ENCODE assay signal across 9 cellular contexts in genomic region chr14:105012171-105012985, GRCh38. TPM values are rescaled to one million over a fixed set of nuclear protein-coding genes. Genes with fewer than 3 reads are reported as not detected.
DNase-seq lines count a peak whose midpoint lies in the region; ATAC-seq, FAIRE-seq and TF ChIP-seq lines count a peak whose summit lies in the region.
"Had no signal": no experiment of that assay in that cellular context is flagged by ENCODE, and none has a peak within 500 bp of the region (broad histone marks: within the 10 kb centered on the region; RNA-seq: fewer than 3 reads in every experiment).

No MANE protein-coding gene starts in this region.

- H3K27ac ChIP-seq in A673 (ENCODE audit: low read depth, low read length, poor library complexity, severe bottlenecking), result no peak overlapping the region
- no peak overlapping the region for H3K27ac ChIP-seq in GM23338 (ENCODE audit: low read depth)
- no peak overlapping the region for H3K27ac ChIP-seq in brain microvascular endothelial cell
- no peak overlapping the region for H3K27ac ChIP-seq in HepG2 (ENCODE audit: extremely low read length, insufficient read depth, low read length)

- intact Hi-C loops in A673 (cut with micrococcal nuclease; ENCODE audit: unreplicated experiment), result no loop called here
- intact Hi-C loops in HepG2 (cut with micrococcal nuclease; ENCODE audit: unreplicated experiment), result no loop called here

- no peak overlapping the region for H3K4me3 Mint-ChIP-seq in GM23338

- TF ChIP-seq RAD21 in HepG2 (CRISPR knock-in tag; IDR thresholded peaks at IDR 0.05), result no peak

- no peak for FAIRE-seq in HepG2 (lab: Jason Lieb, UNC)

- 0 out of 2 replicates have a peak overlapping the region, but pooled peaks have one; percentile 31 for H3K27ac Mint-ChIP-seq in GM23338

- H3K79me2 ChIP-seq in GM23338 (replicated peaks; ENCODE audit: insufficient read depth) (peaks cover 86% of the 10 kb centered on the region), HepG2 (ENCODE audit: insufficient read depth, low read length) (peaks cover 59% of the 10 kb centered on the region)

- H3K9ac ChIP-seq in HepG2 (ENCODE audit: insufficient read depth, low read depth, low read length), result no peak overlapping the region

- no peak overlapping the region for H3K4me2 ChIP-seq in GM23338
- H3K4me2 ChIP-seq in HepG2 (ENCODE audit: low read depth, low read length), result no peak overlapping the region

- H3K9me2 ChIP-seq in GM23338 (ENCODE audit: insufficient read depth), result no peaks in the 10 kb centered on the region

- peaks cover 61% of the 10 kb centered on the region for H4K20me1 ChIP-seq in GM23338 (replicated peaks; ENCODE audit: insufficient read depth)
- H4K20me1 ChIP-seq in HepG2 (ENCODE audit: insufficient read depth, low read length), result peaks cover 28% of the 10 kb centered on the region

- H3K36me3 Mint-ChIP-seq in GM23338 (ENCODE audit: low read depth), result peaks cover 48% of the 10 kb centered on the region

- H3K4me1 Mint-ChIP-seq in GM23338, result peaks cover 42% of the 10 kb centered on the region

- POLR2A ChIA-PET in A673 (lab: Charles Lee; ENCODE audit: low non-redundant PET), result no interaction called here
- POLR2A ChIA-PET in HepG2 (lab: Yijun Ruan, JAX), result no interaction called here

- no peak for TF ChIP-seq EP300 in HepG2 (IDR thresholded peaks at IDR 0.05; ENCODE audit: low read depth in 2 of 2, low read length in 2 of 2)
- TF ChIP-seq EP300 in HepG2 (CRISPR knock-in tag; IDR thresholded peaks at IDR 0.05; ENCODE audit: borderline replicate concordance), result no peak

- CTCF ChIA-PET in A673 (lab: Charles Lee), result no interaction called here
- CTCF ChIA-PET in HepG2 (lab: Yijun Ruan, JAX; ENCODE audit: low intra/inter-chr PET ratio, low total read pairs), result interaction anchor here (2.4 kb wide), 1 partner anchor 33 kb away, joined by 16 read pairs; no protein-coding TSS in a partner anchor

- BruUV-seq in A673 (replicated peaks; lab: Mats Ljungman, UMichigan) (no TSS peak), HepG2 (replicated peaks; lab: Mats Ljungman, UMichigan) (no TSS peak)

- no peak overlapping the region for H2AFZ ChIP-seq in GM23338
- H2AFZ ChIP-seq in HepG2 (ENCODE audit: low read length), result no peak overlapping the region

- H3K4me1 ChIP-seq in A673 (ENCODE audit: insufficient read depth, low read length, poor library complexity, severe bottlenecking), result peaks cover 31% of the 10 kb centered on the region
- peaks cover 23% of the 10 kb centered on the region for H3K4me1 ChIP-seq in GM23338 (ENCODE audit: insufficient read depth)
- peaks cover 37% of the 10 kb centered on the region for H3K4me1 ChIP-seq in HepG2 (ENCODE audit: insufficient read depth, low read length)

- TF ChIP-seq CTCF in A673 (conservative IDR thresholded peaks at IDR 0.05; ENCODE audit: low read depth, low read length), result peak; percentile 35; the same call in 1 of the 2 replicates
- TF ChIP-seq CTCF in GM23338 (conservative IDR thresholded peaks at IDR 0.05; ENCODE audit: low read depth in 2 of 2), result peak in 1 of 2 experiments; percentile 29; a peak in 3 of 4 replicates
- peak; percentile 57 for TF ChIP-seq CTCF in brain microvascular endothelial cell (IDR thresholded peaks at IDR 0.05; ENCODE audit: low read depth, low read length, missing control alignments)
- no peak for TF ChIP-seq CTCF in HepG2 (CRISPR knock-in tag; IDR thresholded peaks at IDR 0.05)

- in situ Hi-C loops in brain microvascular endothelial cell (cut with HindIII; ENCODE audit: low pct_ligation_motif_present, low sequenced_read_pairs) (no loop called here), HepG2 (cut with HindIII; ENCODE audit: extremely low pct_ligation_motif_present, low pct_unique_long_range_greater_than_20kb) (no loop called here)

- no peaks in the 10 kb centered on the region for H3K9me3 Mint-ChIP-seq in GM23338

- no peak; the same call in 2 of the 3 replicates for ATAC-seq in GM23338
- ATAC-seq in HepG2, result peak; percentile 22; the same call in 2 of the 3 replicates
- no peak for ATAC-seq in HG03280 (IDR thresholded peaks at IDR 0.05; ENCODE audit: unreplicated experiment)
- no peak for ATAC-seq in GM19035 (IDR thresholded peaks at IDR 0.05; ENCODE audit: unreplicated experiment)

- no peaks in the 10 kb centered on the region for H3F3A ChIP-seq in GM23338 (replicated peaks; ENCODE audit: low read depth)

- DNase-seq in A673 (ENCODE audit: low spot score) (no peak), GM23338 (ENCODE audit: low spot score) (no peak), brain microvascular endothelial cell (no peak), HepG2 (ENCODE audit: low spot score) (no peak), NCI-H510A (lab: John Stamatoyannopoulos, UW) (no peak)
- no peak for DNase-seq in stimulated activated CD4-positive, alpha-beta T cell treated with anti-CD3 and anti-CD28 coated beads, Interleukin-4, amount 100 ng/mL, for 4 hours
- DNase-seq: activated CD4-positive, CD25-positive, alpha-beta regulatory T cell treated with anti-CD3 and anti-CD28 coated beads, Interleukin-2, amount 50 U/mL, for 72 hours had no signal

- H3K27me3 ChIP-seq in A673 (replicated peaks; ENCODE audit: insufficient read depth, low read depth, low read length, poor library complexity) (no peaks in the 10 kb centered on the region), GM23338 (ENCODE audit: insufficient read depth) (no peaks in the 10 kb centered on the region), brain microvascular endothelial cell (replicated peaks) (no peaks in the 10 kb centered on the region), HepG2 (ENCODE audit: control insufficient read depth in 1 of 2, insufficient read depth in 2 of 2, low read length in 2 of 2) (no peaks in the 10 kb centered on the region)

- WGBS in HepG2 (ENCODE audit: low lambda C conversion rate), result 95% methylated on average over 18 of the region's 23 CpGs

- H3K9me3 ChIP-seq in A673 (ENCODE audit: low read depth, low read length, poor library complexity, severe bottlenecking), result no peaks in the 10 kb centered on the region
- H3K9me3 ChIP-seq in HepG2 (ENCODE audit: low read length), result no peaks in the 10 kb centered on the region

- H3K4me3 ChIP-seq in A673 (ENCODE audit: low read depth, low read length, poor library complexity, severe bottlenecking) (no peak overlapping the region), GM23338 (no peak overlapping the region), brain microvascular endothelial cell (ENCODE audit: low read depth, low read length) (no peak overlapping the region), HepG2 (replicated peaks in 1 of 3; ENCODE audit: insufficient read depth in 1 of 3, low read depth in 2 of 3, low read length in 3 of 3) (no peak overlapping the region)

- peaks cover 63% of the 10 kb centered on the region for H3K36me3 ChIP-seq in A673 (ENCODE audit: insufficient read depth, low read length, poor library complexity, severe bottlenecking)
- peaks cover 13% of the 10 kb centered on the region for H3K36me3 ChIP-seq in GM23338 (ENCODE audit: insufficient read depth)
- H3K36me3 ChIP-seq in brain microvascular endothelial cell (replicated peaks), result peaks cover 23% of the 10 kb centered on the region
- peaks cover 15 to 33% of the 10 kb centered on the region in 2 experiments; a peak in 4 of 5 replicates for H3K36me3 ChIP-seq in HepG2 (replicated peaks in 1 of 2; ENCODE audit: control insufficient read depth in 1 of 2, insufficient read depth in 2 of 2, low read length in 2 of 2)

- H3K27me3 Mint-ChIP-seq in GM23338 (ENCODE audit: insufficient read depth, low read depth, poor library complexity), result peaks cover 15% of the 10 kb centered on the region

- TF ChIP-seq POLR2A in HepG2 (IDR thresholded peaks at IDR 0.05; ENCODE audit: insufficient read depth in 1 of 2, low read depth in 2 of 2, low read length in 2 of 2), result no peak

RNA-seq across cellular contexts. Expression of gene CDCA4, which starts 8.5 kb away (rescaled TPM):
- total RNA-seq in A673 (2021) (49.7 and 51.1 TPM in 2 replicates), HepG2 (2016; rRNA removed; fragmentation: Illumina TruSeq; extraction: Trizol) (42.1 and 43.1 TPM in 2 replicates)
- total RNA-seq in GM23338 (2014; rRNA removed; shearing (Covaris generic)), result 62.4 and 70.7 TPM in 2 replicates
- polyA plus RNA-seq in GM23338 (2016; fragmentation: Nextera tagmentation; extraction: Ambion mirVana) (32.6 and 37.1 TPM in 2 replicates), HepG2 (2011; rRNA removed) (17.7 and 19.7 TPM in 2 replicates)
- total RNA-seq in HepG2 (2016; cell fraction: cytosol; rRNA removed; fragmentation: Illumina TruSeq; extraction: Trizol; ENCODE audit: low read depth), result 9.0 and 12.4 TPM in 2 replicates
- total RNA-seq in HepG2 (2016; cell fraction: insoluble cytoplasmic fraction; rRNA removed; fragmentation: Illumina TruSeq; extraction: Trizol), result 41.3 and 41.8 TPM in 2 replicates
- 34.3 and 35.7 TPM in 2 replicates for total RNA-seq in HepG2 (2016; cell fraction: membrane; rRNA removed; fragmentation: Illumina TruSeq; extraction: Trizol)
- total RNA-seq in HepG2 (2016; cell fraction: nucleus; rRNA removed; fragmentation: Illumina TruSeq; extraction: Trizol), result 19.4 and 21.5 TPM in 2 replicates
- 13.7 and 20.7 TPM in 2 replicates for polyA plus RNA-seq in HepG2 (2011; cell fraction: cytosol; rRNA removed)
- polyA plus RNA-seq in HepG2 (2011; cell fraction: nucleus; rRNA removed), result 8.9 and 10.9 TPM in 2 replicates
- polyA plus RNA-seq in HepG2 (2012), result 11.9 and 18.4 TPM in 2 replicates
- polyA plus RNA-seq in HepG2 (2016; cell fraction: cytosol; fragmentation: Illumina TruSeq; extraction: Trizol; ENCODE audit: low read depth), result 7.6 and 8.1 TPM in 2 replicates
- 44.8 and 50.0 TPM in 2 replicates for polyA plus RNA-seq in HepG2 (2016; cell fraction: insoluble cytoplasmic fraction; fragmentation: Illumina TruSeq; extraction: Trizol; ENCODE audit: low read depth)
- polyA plus RNA-seq in HepG2 (2016; cell fraction: membrane; fragmentation: Illumina TruSeq; extraction: Trizol; ENCODE audit: low read depth), result 24.5 and 25.1 TPM in 2 replicates
- polyA plus RNA-seq in HepG2 (2016; cell fraction: nucleus; fragmentation: Illumina TruSeq; extraction: Trizol; ENCODE audit: insufficient read depth, low read depth), result 33.7 and 34.8 TPM in 2 replicates
- polyA minus RNA-seq in HepG2 (2011; rRNA and poly(A)+ RNA removed; ENCODE audit: low replicate concordance), result 30.0 and 31.4 TPM in 2 replicates
- 11.2 and 15.5 TPM in 2 replicates for polyA minus RNA-seq in HepG2 (2011; cell fraction: cytosol; rRNA and poly(A)+ RNA removed)
- polyA minus RNA-seq in HepG2 (2011; cell fraction: nucleus; rRNA and poly(A)+ RNA removed), result 6.6 and 8.0 TPM in 2 replicates

RNA-seq across cellular contexts. Expression of gene CLBA1, which starts 26.8 kb away (rescaled TPM):
- total RNA-seq in A673 (2021) (14.3 and 14.6 TPM in 2 replicates), HepG2 (2016; rRNA removed; fragmentation: Illumina TruSeq; extraction: Trizol) (1.4 and 1.5 TPM in 2 replicates)
- 1.8 and 4.9 TPM in 2 replicates for total RNA-seq in GM23338 (2014; rRNA removed; shearing (Covaris generic))
- polyA plus RNA-seq in GM23338 (2016; fragmentation: Nextera tagmentation; extraction: Ambion mirVana) (1.6 and 1.7 TPM in 2 replicates), HepG2 (2011; rRNA removed) (1.2 and 1.3 TPM in 2 replicates)
- 0.44 and 0.71 TPM in 2 replicates for total RNA-seq in HepG2 (2016; cell fraction: cytosol; rRNA removed; fragmentation: Illumina TruSeq; extraction: Trizol; ENCODE audit: low read depth)
- total RNA-seq in HepG2 (2016; cell fraction: insoluble cytoplasmic fraction; rRNA removed; fragmentation: Illumina TruSeq; extraction: Trizol), result 1.4 and 1.7 TPM in 2 replicates
- total RNA-seq in HepG2 (2016; cell fraction: membrane; rRNA removed; fragmentation: Illumina TruSeq; extraction: Trizol), result 0.99 and 1.0 TPM in 2 replicates
- total RNA-seq in HepG2 (2016; cell fraction: nucleus; rRNA removed; fragmentation: Illumina TruSeq; extraction: Trizol), result 1.7 and 2.1 TPM in 2 replicates
- polyA plus RNA-seq in HepG2 (2011; cell fraction: cytosol; rRNA removed), result 0.75 and 0.95 TPM in 2 replicates
- polyA plus RNA-seq in HepG2 (2011; cell fraction: nucleus; rRNA removed), result 2.8 and 3.0 TPM in 2 replicates
- 0.49 and 0.51 TPM in 2 replicates for polyA plus RNA-seq in HepG2 (2012)
- polyA plus RNA-seq in HepG2 (2016; cell fraction: cytosol; fragmentation: Illumina TruSeq; extraction: Trizol; ENCODE audit: low read depth), result 0.28 and 0.33 TPM in 2 replicates
- 1.3 and 1.7 TPM in 2 replicates for polyA plus RNA-seq in HepG2 (2016; cell fraction: insoluble cytoplasmic fraction; fragmentation: Illumina TruSeq; extraction: Trizol; ENCODE audit: low read depth)
- polyA plus RNA-seq in HepG2 (2016; cell fraction: membrane; fragmentation: Illumina TruSeq; extraction: Trizol; ENCODE audit: low read depth), result 0.65 and 0.66 TPM in 2 replicates
- 1.8 and 3.1 TPM in 2 replicates for polyA plus RNA-seq in HepG2 (2016; cell fraction: nucleus; fragmentation: Illumina TruSeq; extraction: Trizol; ENCODE audit: insufficient read depth, low read depth)
- polyA minus RNA-seq in HepG2 (2011; rRNA and poly(A)+ RNA removed; ENCODE audit: low replicate concordance), result 0.44 and 7.1 TPM in 2 replicates
- 1.1 TPM in 1 of 2 replicates, not detected in the other for polyA minus RNA-seq in HepG2 (2011; cell fraction: cytosol; rRNA and poly(A)+ RNA removed)
- polyA minus RNA-seq in HepG2 (2011; cell fraction: nucleus; rRNA and poly(A)+ RNA removed), result 0.90 and 1.1 TPM in 2 replicates

RNA-seq across cellular contexts. Expression of gene AHNAK2, which starts 34.2 kb away (rescaled TPM):
- total RNA-seq in A673 (2021) (0.56 and 0.59 TPM in 2 replicates), HepG2 (2016; rRNA removed; fragmentation: Illumina TruSeq; extraction: Trizol) (0.15 and 0.18 TPM in 2 replicates)
- 2.6 TPM in 2 replicates for total RNA-seq in GM23338 (2014; rRNA removed; shearing (Covaris generic))
- polyA plus RNA-seq in GM23338 (2016; fragmentation: Nextera tagmentation; extraction: Ambion mirVana) (1.1 and 1.6 TPM in 2 replicates), HepG2 (2011; rRNA removed) (0.10 and 0.11 TPM in 2 replicates)
- total RNA-seq in HepG2 (2016; cell fraction: cytosol; rRNA removed; fragmentation: Illumina TruSeq; extraction: Trizol; ENCODE audit: low read depth), result not detected in 2 replicates
- 0.10 and 0.11 TPM in 2 replicates for total RNA-seq in HepG2 (2016; cell fraction: insoluble cytoplasmic fraction; rRNA removed; fragmentation: Illumina TruSeq; extraction: Trizol)
- 0.06 and 0.07 TPM in 2 replicates for total RNA-seq in HepG2 (2016; cell fraction: membrane; rRNA removed; fragmentation: Illumina TruSeq; extraction: Trizol)
- total RNA-seq in HepG2 (2016; cell fraction: nucleus; rRNA removed; fragmentation: Illumina TruSeq; extraction: Trizol), result 0.53 and 0.68 TPM in 2 replicates
- polyA plus RNA-seq in HepG2 (2011; cell fraction: cytosol; rRNA removed), result 0.08 and 0.09 TPM in 2 replicates
- 0.28 and 0.37 TPM in 2 replicates for polyA plus RNA-seq in HepG2 (2011; cell fraction: nucleus; rRNA removed)
- polyA plus RNA-seq in HepG2 (2012), result 0.04 TPM in 2 replicates
- polyA plus RNA-seq in HepG2 (2016; cell fraction: cytosol; fragmentation: Illumina TruSeq; extraction: Trizol; ENCODE audit: low read depth), result not detected in 2 replicates
- 0.07 and 0.11 TPM in 2 replicates for polyA plus RNA-seq in HepG2 (2016; cell fraction: insoluble cytoplasmic fraction; fragmentation: Illumina TruSeq; extraction: Trizol; ENCODE audit: low read depth)
- polyA plus RNA-seq in HepG2 (2016; cell fraction: membrane; fragmentation: Illumina TruSeq; extraction: Trizol; ENCODE audit: low read depth), result not detected in 2 replicates
- 0.57 and 0.65 TPM in 2 replicates for polyA plus RNA-seq in HepG2 (2016; cell fraction: nucleus; fragmentation: Illumina TruSeq; extraction: Trizol; ENCODE audit: insufficient read depth, low read depth)
- 0.34 and 31.9 TPM in 2 replicates for polyA minus RNA-seq in HepG2 (2011; rRNA and poly(A)+ RNA removed; ENCODE audit: low replicate concordance)
- polyA minus RNA-seq in HepG2 (2011; cell fraction: cytosol; rRNA and poly(A)+ RNA removed), result 0.30 and 0.35 TPM in 2 replicates
- polyA minus RNA-seq in HepG2 (2011; cell fraction: nucleus; rRNA and poly(A)+ RNA removed), result 0.39 and 0.62 TPM in 2 replicates

RNA-seq across cellular contexts. Expression of gene GPR132, which starts 52.9 kb away (rescaled TPM):
- total RNA-seq in A673 (2021) (not detected in 2 replicates), HepG2 (2016; rRNA removed; fragmentation: Illumina TruSeq; extraction: Trizol) (not detected in 2 replicates)
- total RNA-seq in GM23338 (2014; rRNA removed; shearing (Covaris generic)), result 0.14 TPM in 1 of 2 replicates, not detected in the other
- polyA plus RNA-seq in GM23338 (2016; fragmentation: Nextera tagmentation; extraction: Ambion mirVana) (0.09 TPM in 1 of 2 replicates, not detected in the other), HepG2 (2011; rRNA removed) (not detected in 2 replicates)
- total RNA-seq in HepG2 (2016; cell fraction: cytosol; rRNA removed; fragmentation: Illumina TruSeq; extraction: Trizol; ENCODE audit: low read depth), result not detected in 2 replicates
- not detected in 2 replicates for total RNA-seq in HepG2 (2016; cell fraction: insoluble cytoplasmic fraction; rRNA removed; fragmentation: Illumina TruSeq; extraction: Trizol)
- not detected in 2 replicates for total RNA-seq in HepG2 (2016; cell fraction: membrane; rRNA removed; fragmentation: Illumina TruSeq; extraction: Trizol)
- total RNA-seq in HepG2 (2016; cell fraction: nucleus; rRNA removed; fragmentation: Illumina TruSeq; extraction: Trizol), result not detected in 2 replicates
- polyA plus RNA-seq in HepG2 (2011; cell fraction: cytosol; rRNA removed), result not detected in 2 replicates
- polyA plus RNA-seq in HepG2 (2011; cell fraction: nucleus; rRNA removed), result 0.05 TPM in 1 of 2 replicates, not detected in the other
- polyA plus RNA-seq in HepG2 (2012), result not detected in 2 replicates
- polyA plus RNA-seq in HepG2 (2016; cell fraction: cytosol; fragmentation: Illumina TruSeq; extraction: Trizol; ENCODE audit: low read depth), result not detected in 2 replicates
- not detected in 2 replicates for polyA plus RNA-seq in HepG2 (2016; cell fraction: insoluble cytoplasmic fraction; fragmentation: Illumina TruSeq; extraction: Trizol; ENCODE audit: low read depth)
- polyA plus RNA-seq in HepG2 (2016; cell fraction: membrane; fragmentation: Illumina TruSeq; extraction: Trizol; ENCODE audit: low read depth), result not detected in 2 replicates
- polyA plus RNA-seq in HepG2 (2016; cell fraction: nucleus; fragmentation: Illumina TruSeq; extraction: Trizol; ENCODE audit: insufficient read depth, low read depth), result not detected in 2 replicates
- 0.09 TPM in 1 of 2 replicates, not detected in the other for polyA minus RNA-seq in HepG2 (2011; rRNA and poly(A)+ RNA removed; ENCODE audit: low replicate concordance)
- not detected in 2 replicates for polyA minus RNA-seq in HepG2 (2011; cell fraction: cytosol; rRNA and poly(A)+ RNA removed)
- polyA minus RNA-seq in HepG2 (2011; cell fraction: nucleus; rRNA and poly(A)+ RNA removed), result not detected in 2 replicates
